Comparison of ENCODE assay signal across 10 cellular contexts in genomic region chr7:41148521-41148951, GRCh38.
DNase-seq lines count a peak whose midpoint lies in the region; ATAC-seq and TF ChIP-seq lines count a peak whose summit lies in the region.
"Had no signal": no experiment of that assay in that cellular context is flagged by ENCODE, and none has a peak within 500 bp of the region (broad histone marks: within the 10 kb centered on the region; RNA-seq: fewer than 3 reads in every experiment).

No MANE protein-coding gene starts in this region.

- H3K27ac ChIP-seq in mammary epithelial cell (ENCODE audit: insufficient read depth, low read depth, low read length) (peak overlapping the region; percentile 99), osteoblast (ENCODE audit: low read depth, low read length) (peak overlapping the region; percentile 94)
- H3K27ac ChIP-seq: neutrophil, upper lobe of right lung had no signal

- no peaks in the 10 kb centered on the region for H4K20me1 ChIP-seq in mammary epithelial cell (ENCODE audit: insufficient read depth, low read length)
- no peaks in the 10 kb centered on the region for H4K20me1 ChIP-seq in osteoblast (ENCODE audit: insufficient read depth, low read length)

- 0% methylated on average over 1 of the region's 1 CpG for WGBS in mammary epithelial cell (ENCODE audit: low coverage, missing lambda C conversion rate)

- H3K4me1 ChIP-seq in mammary epithelial cell (ENCODE audit: insufficient read depth, low read length) (peaks cover 46% of the 10 kb centered on the region), osteoblast (ENCODE audit: insufficient read depth, low read length) (peaks cover 20% of the 10 kb centered on the region)
- H3K4me1 ChIP-seq: upper lobe of right lung had no signal

- H3K36me3 ChIP-seq in mammary epithelial cell (ENCODE audit: insufficient read depth, low read length) (no peaks in the 10 kb centered on the region), osteoblast (ENCODE audit: insufficient read depth, low read length) (no peaks in the 10 kb centered on the region)
- H3K36me3 ChIP-seq: neutrophil, upper lobe of right lung had no signal

- CTCF ChIA-PET in mammary epithelial cell (lab: Charles Lee; ENCODE audit: low non-redundant PET) = no interaction called here

- dilution Hi-C loops in mammary epithelial cell (cut with HindIII; ENCODE audit: low sequenced_read_pairs) = no loop called here

- H3K79me2 ChIP-seq in mammary epithelial cell (ENCODE audit: insufficient read depth, low read length) (no peaks in the 10 kb centered on the region), osteoblast (ENCODE audit: insufficient read depth, low read length) (no peaks in the 10 kb centered on the region)

- H2AFZ ChIP-seq in mammary epithelial cell (ENCODE audit: low read depth, low read length) (no peak overlapping the region), osteoblast (ENCODE audit: low read length) (no peak overlapping the region)

- DNase-seq in DMS53 treated with DMSO at 0.1 percent for 48 hours (lab: John Stamatoyannopoulos, UW; ENCODE audit: unreplicated experiment) (peak; percentile 96), NCI-H226 (peak; percentile 89), mammary epithelial cell (peak; percentile 98), osteoblast (ENCODE audit: insufficient read length, low spot score, missing footprints) (peak; percentile 77), DMS79 treated with DMSO at 0.1 percent for 48 hours (lab: John Stamatoyannopoulos, UW) (no peak), medulla oblongata (ENCODE audit: extremely low spot score) (no peak), anterior cingulate cortex (lab: John Stamatoyannopoulos, UW) (no peak)
- DNase-seq: upper lobe of right lung had no signal

- H3K4me3 ChIP-seq in mammary epithelial cell (replicated peaks in 1 of 3; ENCODE audit: insufficient read depth in 1 of 3, low read depth in 2 of 3, low read length in 3 of 3) (no peak overlapping the region), osteoblast (ENCODE audit: insufficient read depth, low read length) (no peak overlapping the region)
- H3K4me3 ChIP-seq: upper lobe of right lung had no signal

- intact Hi-C loops in mammary epithelial cell (cut with micrococcal nuclease) = loop anchor here (1.0 kb wide), 7 partner anchors 31 to 555 kb away; partner anchors contain the start of gene INHBA

- ATAC-seq in HG03097 (IDR thresholded peaks at IDR 0.05; ENCODE audit: low FRiP score, unreplicated experiment) = no peak
- ATAC-seq: upper lobe of right lung had no signal

- TF ChIP-seq CTCF in mammary epithelial cell (conservative IDR thresholded peaks at IDR 0.05 in 1 of 2, IDR thresholded peaks at IDR 0.05 in 1 of 2; ENCODE audit: extremely low read depth in 1 of 2, insufficient read depth in 1 of 2, low read depth in 1 of 2, low read length in 2 of 2) (no peak), osteoblast (IDR thresholded peaks at IDR 0.05; ENCODE audit: extremely low read depth, low read depth, low read length) (no peak)

- no peaks in the 10 kb centered on the region for H3K27me3 ChIP-seq in mammary epithelial cell (ENCODE audit: insufficient read depth, low read length)
- H3K27me3 ChIP-seq in osteoblast (ENCODE audit: insufficient read depth, low read length) = no peaks in the 10 kb centered on the region
- H3K27me3 ChIP-seq: neutrophil, upper lobe of right lung had no signal

- in situ Hi-C loops in mammary epithelial cell (cut with MboI; ENCODE audit: low sequenced_read_pairs in 2 of 2) = no loop called here

- H3K4me2 ChIP-seq in mammary epithelial cell (ENCODE audit: insufficient read depth, low read depth, low read length) = peak overlapping the region; percentile 72
- H3K4me2 ChIP-seq in osteoblast (ENCODE audit: insufficient read depth, low read length) = peak overlapping the region; percentile 60

- H3K9me3 ChIP-seq in mammary epithelial cell (replicated peaks; ENCODE audit: insufficient read depth, low read length) (peaks cover 3% of the 10 kb centered on the region), osteoblast (ENCODE audit: low read depth, low read length) (no peaks in the 10 kb centered on the region)
- H3K9me3 ChIP-seq: neutrophil, upper lobe of right lung had no signal

- BruUV-seq in mammary epithelial cell (replicated peaks; lab: Mats Ljungman, UMichigan) = no TSS peak

- peak overlapping the region; percentile 90 for H3K9ac ChIP-seq in mammary epithelial cell (ENCODE audit: insufficient read depth, low read length)

Comparison
In these comparisons a context has a peak if more than half of its experiments do, and no peak if none do; other contexts are left out.
1. DNase-seq: peak in DMS53 treated with DMSO at 0.1 percent for 48 hours (single experiment), NCI-H226 (single experiment), mammary epithelial cell (single experiment) and osteoblast (single experiment); none in DMS79 treated with DMSO at 0.1 percent for 48 hours (single experiment), medulla oblongata (single experiment) and anterior cingulate cortex (0 of 58).